8 cellular contexts compared by ENCODE assay signal in genomic region chr2:158745067-158745865, GRCh38. TPM values are rescaled to one million over a fixed set of nuclear protein-coding genes. Genes with fewer than 3 reads are reported as not detected.
DNase-seq lines count a peak whose midpoint lies in the region; ATAC-seq and TF ChIP-seq lines count a peak whose summit lies in the region.

No MANE protein-coding gene starts in this region.

- no peaks in the 10 kb centered on the region for H3K36me3 Mint-ChIP-seq in CD4-positive, alpha-beta T cell (ENCODE audit: low read depth)
- H3K36me3 Mint-ChIP-seq in stimulated activated effector memory CD8-positive, alpha-beta T cell treated with anti-CD3 and anti-CD28 coated beads, Interleukin-12 subunit alpha, Interleukin-12 subunit beta, amount 100 ng/mL, for 72 hours = no peaks in the 10 kb centered on the region

- ATAC-seq in CD4-positive, alpha-beta T cell (ENCODE audit: poor library complexity) = peak; percentile 43
- ATAC-seq in GM19351 (IDR thresholded peaks at IDR 0.05; ENCODE audit: unreplicated experiment) (peak; percentile 80), GM21360 (IDR thresholded peaks at IDR 0.05; ENCODE audit: unreplicated experiment) (no peak)
- ATAC-seq in stimulated activated effector memory CD8-positive, alpha-beta T cell treated with anti-CD3 and anti-CD28 coated beads, Interleukin-12 subunit alpha, Interleukin-12 subunit beta, amount 100 ng/mL, for 72 hours = peak; percentile 55

- no peak overlapping the region for H3K4me3 Mint-ChIP-seq in CD4-positive, alpha-beta T cell
- H3K4me3 Mint-ChIP-seq in stimulated activated effector memory CD8-positive, alpha-beta T cell treated with anti-CD3 and anti-CD28 coated beads, Interleukin-12 subunit alpha, Interleukin-12 subunit beta, amount 100 ng/mL, for 72 hours = no peak overlapping the region

- POLR2A ChIA-PET in CD4-positive, alpha-beta T cell (lab: Charles Lee) = interaction anchor here (1.0 kb wide), 2 partner anchors 721 to 1443 kb away, joined by 3 read pairs; no protein-coding TSS in a partner anchor
- POLR2A ChIA-PET in RWPE1 (lab: Yijun Ruan, JAX; ENCODE audit: low non-redundant PET) = no interaction called here

- no peak overlapping the region for H3K27ac ChIP-seq in CD4-positive, alpha-beta T cell (ENCODE audit: low read depth, low read length)
- no peak overlapping the region for H3K27ac ChIP-seq in RWPE1

- H3K9me3 ChIP-seq in CD4-positive, alpha-beta T cell (ENCODE audit: control insufficient read depth, low read length) = no peaks in the 10 kb centered on the region

- no peaks in the 10 kb centered on the region for H3K4me1 Mint-ChIP-seq in CD4-positive, alpha-beta T cell (ENCODE audit: low read depth)
- peaks cover 5% of the 10 kb centered on the region for H3K4me1 Mint-ChIP-seq in stimulated activated effector memory CD8-positive, alpha-beta T cell treated with anti-CD3 and anti-CD28 coated beads, Interleukin-12 subunit alpha, Interleukin-12 subunit beta, amount 100 ng/mL, for 72 hours

- peaks cover 20% of the 10 kb centered on the region for H3K27me3 ChIP-seq in CD4-positive, alpha-beta T cell (ENCODE audit: control insufficient read depth, insufficient read depth, low read length)

- H3K27ac Mint-ChIP-seq in CD4-positive, alpha-beta T cell = no peak overlapping the region
- H3K27ac Mint-ChIP-seq in stimulated activated effector memory CD8-positive, alpha-beta T cell treated with anti-CD3 and anti-CD28 coated beads, Interleukin-12 subunit alpha, Interleukin-12 subunit beta, amount 100 ng/mL, for 72 hours = no peak overlapping the region

- H3K27me3 Mint-ChIP-seq in CD4-positive, alpha-beta T cell = peaks cover 46% of the 10 kb centered on the region

- in situ Hi-C loops in KBM-7 (cut with MboI; ENCODE audit: low pct_unique_long_range_greater_than_20kb, low sequenced_read_pairs) = loop anchor here (25.0 kb wide), 1 partner anchor 708 kb away; no protein-coding TSS in a partner anchor

- H3K9me3 Mint-ChIP-seq in CD4-positive, alpha-beta T cell = no peaks in the 10 kb centered on the region
- H3K9me3 Mint-ChIP-seq in stimulated activated effector memory CD8-positive, alpha-beta T cell treated with anti-CD3 and anti-CD28 coated beads, Interleukin-12 subunit alpha, Interleukin-12 subunit beta, amount 100 ng/mL, for 72 hours = no peaks in the 10 kb centered on the region

- CTCF ChIA-PET in CD4-positive, alpha-beta T cell (lab: Charles Lee) = interaction anchor here (1.8 to 2.4 kb wide), 3 partner anchors 9 to 722 kb away, joined by 4 to 19 read pairs (median 7); no protein-coding TSS in a partner anchor
- CTCF ChIA-PET in RWPE1 (lab: Yijun Ruan, JAX) = interaction anchor here (0.6 to 4.2 kb wide), 29 partner anchors 8 to 1448 kb away, joined by 3 to 21 read pairs (median 4); no protein-coding TSS in a partner anchor

- no peak for TF ChIP-seq CTCF in CD4-positive, alpha-beta T cell (IDR thresholded peaks at IDR 0.05)
- TF ChIP-seq CTCF in RWPE1 (conservative IDR thresholded peaks at IDR 0.05; ENCODE audit: low read depth) = peak; percentile 61

- intact Hi-C loops in CD4-positive, alpha-beta T cell (cut with DNase I, micrococcal nuclease) = loop anchor here (2.0 to 10.0 kb wide), 3 partner anchors 720 to 1443 kb away; no protein-coding TSS in a partner anchor

- DNase-seq in CD4-positive, alpha-beta T cell = peak in 8 of 10 experiments; percentile 3 to 25 (median 9)
- DNase-seq in KBM-7 = peak; percentile 56
- peak; percentile 48 for DNase-seq in RWPE1 (ENCODE audit: low spot score)
- peak; percentile 91 for DNase-seq in cerebellar cortex (ENCODE audit: low spot score)
- DNase-seq in kidney glomerular epithelial cell (lab: John Stamatoyannopoulos, UW) = peak; percentile 69
- DNase-seq in stimulated activated effector memory CD8-positive, alpha-beta T cell treated with anti-CD3 and anti-CD28 coated beads, Interleukin-12 subunit alpha, Interleukin-12 subunit beta, amount 100 ng/mL, for 72 hours (ENCODE audit: low spot score in 2 of 2) = no peak

RNA-seq across cellular contexts. Expression of gene DAPL1, which starts 49.9 kb away (rescaled TPM):
- total RNA-seq in CD4-positive, alpha-beta T cell = not detected

Comparison
In these comparisons a context has a peak if more than half of its experiments do, and no peak if none do; other contexts are left out.
1. DNase-seq: peak in CD4-positive, alpha-beta T cell (8 of 10), KBM-7 (single experiment), RWPE1 (single experiment), cerebellar cortex (single experiment) and kidney glomerular epithelial cell (single experiment); none in stimulated activated effector memory CD8-positive, alpha-beta T cell treated with anti-CD3 and anti-CD28 coated beads, Interleukin-12 subunit alpha, Interleukin-12 subunit beta, amount 100 ng/mL, for 72 hours (0 of 2).